ENCODE assay signal across 18 cellular contexts in genomic region chr9:134410078-134410834, GRCh38.
DNase-seq lines count a peak whose midpoint lies in the region; ATAC-seq, FAIRE-seq and TF ChIP-seq lines count a peak whose summit lies in the region.
"Had no signal": no experiment of that assay in that cellular context is flagged by ENCODE, and none has a peak within 500 bp of the region (broad histone marks: within the 10 kb centered on the region; RNA-seq: fewer than 3 reads in every experiment).

No MANE protein-coding gene starts in this region.

- H3K36me3 Mint-ChIP-seq in H9 (ENCODE audit: insufficient read depth in 1 of 3, low read depth in 3 of 3), result peaks cover 0 to 6% (median 0%) of the 10 kb centered on the region in 3 experiments; a peak in 3 of 7 replicates

- H3K9ac ChIP-seq in H9 (ENCODE audit: extremely low read depth, insufficient read length, low read length), result no peak overlapping the region
- H3K9ac ChIP-seq in NT2/D1 (ENCODE audit: insufficient read length, low read depth), result peak overlapping the region; percentile 11
- H3K9ac ChIP-seq: GM23248 had no signal

- H3K4me3 ChIP-seq in NT2/D1 (ENCODE audit: insufficient read length, low read depth), result no peak overlapping the region
- no peak overlapping the region for H3K4me3 ChIP-seq in esophagus squamous epithelium
- no peak overlapping the region for H3K4me3 ChIP-seq in skin epidermis
- no peak overlapping the region for H3K4me3 ChIP-seq in pancreas
- no peak overlapping the region for H3K4me3 ChIP-seq in brain microvascular endothelial cell (ENCODE audit: low read depth, low read length)
- H3K4me3 ChIP-seq: coronary artery, GM23248 had no signal

- no peaks in the 10 kb centered on the region for H3K79me2 ChIP-seq in H9 (ENCODE audit: insufficient read depth, low read length)

- no peaks in the 10 kb centered on the region for H4K20me1 ChIP-seq in H9 (ENCODE audit: control insufficient read depth, insufficient read depth, insufficient read length)

- no peak overlapping the region for H2AK5ac ChIP-seq in H9 (ENCODE audit: insufficient read length, low read length)

- H4K91ac ChIP-seq in H9 (ENCODE audit: insufficient read length, low read depth, low read length), result no peak overlapping the region

- H3K23ac ChIP-seq in H9 (ENCODE audit: insufficient read length, low read depth, low read length), result no peak overlapping the region

- H3K4me3 Mint-ChIP-seq in H9, result peak overlapping the region in 1 of 2 experiments; percentile 64; a peak in 1 of 5 replicates

- H2BK15ac ChIP-seq in H9 (ENCODE audit: low read depth, low read length), result no peak overlapping the region

- no peak overlapping the region for H2AFZ ChIP-seq in H9 (ENCODE audit: low read length)
- H2AFZ ChIP-seq: GM23248 had no signal

- H3K27me3 Mint-ChIP-seq in H9 (ENCODE audit: low read depth), result no peaks in the 10 kb centered on the region

- no peak for DNase-seq in H9
- no peak for DNase-seq in NT2/D1 (ENCODE audit: low read depth, low spot score)
- no peak for DNase-seq in esophagus squamous epithelium (lab: John Stamatoyannopoulos, UW)
- no peak for DNase-seq in pancreas
- no peak for DNase-seq in NCI-H1092 (lab: John Stamatoyannopoulos, UW)
- no peak for DNase-seq in brain microvascular endothelial cell
- DNase-seq in HTR-8/SVneo (ENCODE audit: insufficient read length, low spot score), result no peak
- DNase-seq: activated CD8-positive, alpha-beta memory T cell treated with anti-CD3 and anti-CD28 coated beads for 24 hours; activated naive CD4-positive, alpha-beta T cell; DMS153; foreskin keratinocyte; GM23248; NCI-H187 treated with DMSO at 0.1 percent for 48 hours; stimulated activated CD4-positive, alpha-beta T cell treated with anti-CD3 and anti-CD28 coated beads, Interleukin-1b, Interleukin-23, amount 100 ng/mL, for 48 hours; stimulated activated naive CD8-positive, alpha-beta T cell treated with anti-CD3 and anti-CD28 coated beads, Interleukin-15, Interleukin-2, amounts not matched to agents 100 U/mL and 50 U/mL, for 24 hours had no signal

- no peak overlapping the region for H2BK120ac ChIP-seq in H9 (ENCODE audit: low read depth, low read length, poor library complexity, severe bottlenecking)

- no peak overlapping the region for H2BK12ac ChIP-seq in H9 (ENCODE audit: insufficient read length, low read depth, low read length)

- in situ Hi-C loops in brain microvascular endothelial cell (cut with HindIII; ENCODE audit: low pct_ligation_motif_present, low sequenced_read_pairs), result no loop called here

- no peaks in the 10 kb centered on the region for H3K27me3 ChIP-seq in H9 (ENCODE audit: insufficient read depth, low read length)
- no peaks in the 10 kb centered on the region for H3K27me3 ChIP-seq in NT2/D1 (ENCODE audit: insufficient read depth, insufficient read length)
- no peaks in the 10 kb centered on the region for H3K27me3 ChIP-seq in esophagus squamous epithelium
- no peaks in the 10 kb centered on the region for H3K27me3 ChIP-seq in pancreas
- no peaks in the 10 kb centered on the region for H3K27me3 ChIP-seq in brain microvascular endothelial cell (replicated peaks)
- H3K27me3 ChIP-seq: foreskin keratinocyte had no signal

- intact Hi-C loops in esophagus squamous epithelium (cut with DNase I), result loop anchor here (10.0 kb wide), 1 partner anchor 85 kb away; the partner anchor contains the start of gene RXRA
- intact Hi-C loops in pancreas (cut with DNase I), result no loop called here

- no peak for ATAC-seq in pancreas
- ATAC-seq: foreskin keratinocyte; stimulated activated naive CD8-positive, alpha-beta T cell treated with anti-CD3 and anti-CD28 coated beads, Interleukin-15, Interleukin-2, amounts not matched to agents 100 U/mL and 50 U/mL, for 24 hours had no signal

- WGBS in H9 (ENCODE audit: extremely low coverage, insufficient read length, low lambda C conversion rate), result no CpG with 5 or more reads among the region's 17 CpGs
- 67% methylated on average over 1 of the region's 17 CpGs; no CpG with 5 or more reads in 1 of the 2 donors for WGBS in esophagus squamous epithelium, 2 donors
- WGBS in pancreas, 2 donors, result 78 to 86% methylated on average over 17 of the region's 17 CpGs

- H3K4me1 ChIP-seq in H9 (ENCODE audit: insufficient read depth, low read length) (no peaks in the 10 kb centered on the region), NT2/D1 (ENCODE audit: insufficient read depth, insufficient read length) (peaks cover 42% of the 10 kb centered on the region), esophagus squamous epithelium (peaks cover 89 to 99% (median 98%) of the 10 kb centered on the region in 3 donors), pancreas (peaks cover 11 to 16% (median 13%) of the 10 kb centered on the region in 3 donors)

- H3K79me1 ChIP-seq in H9 (ENCODE audit: insufficient read depth, low read depth, low read length, poor library complexity, severe bottlenecking), result no peaks in the 10 kb centered on the region

- H4K5ac ChIP-seq in H9 (ENCODE audit: insufficient read length, low read depth, low read length), result no peak overlapping the region

- H2BK5ac ChIP-seq in H9 (ENCODE audit: insufficient read length, low read length), result no peak overlapping the region

- no peak overlapping the region for H3K18ac ChIP-seq in H9 (ENCODE audit: insufficient read length, low read depth, low read length)

- H3K36me3 ChIP-seq in NT2/D1 (ENCODE audit: insufficient read depth, insufficient read length, low read length) (peaks cover 54% of the 10 kb centered on the region), esophagus squamous epithelium (peaks cover 0 to 64% (median 0%) of the 10 kb centered on the region in 3 donors), pancreas (no peaks in the 10 kb centered on the region), brain microvascular endothelial cell (replicated peaks) (no peaks in the 10 kb centered on the region)

- H3K27ac ChIP-seq in H9 (ENCODE audit: insufficient read length, low read depth, low read length) (no peak overlapping the region), esophagus squamous epithelium (peak overlapping the region; percentile 37 to 91 (median 87)), skin epidermis (peak overlapping the region in 15 of 21 experiments; percentile 18 to 89 (median 72)), pancreas (no peak overlapping the region), brain microvascular endothelial cell (no peak overlapping the region)
- H3K27ac ChIP-seq: foreskin keratinocyte, GM23248 had no signal

- TF ChIP-seq CTCF in H9 (conservative IDR thresholded peaks at IDR 0.05) (no peak), esophagus squamous epithelium (IDR thresholded peaks at IDR 0.05) (no peak), pancreas (IDR thresholded peaks at IDR 0.05) (no peak), brain microvascular endothelial cell (IDR thresholded peaks at IDR 0.05; ENCODE audit: low read depth, low read length, missing control alignments) (no peak)

- H3K56ac ChIP-seq in H9 (ENCODE audit: insufficient read length, low read depth, low read length), result no peak overlapping the region

- H3K23me2 ChIP-seq in H9 (ENCODE audit: insufficient read length, low read depth, low read length, poor library complexity, severe bottlenecking), result no peaks in the 10 kb centered on the region

- H3K4me1 Mint-ChIP-seq in H9, result peaks cover 5 to 30% of the 10 kb centered on the region in 2 experiments

- H3K4ac ChIP-seq in H9 (ENCODE audit: low read depth, low read length), result no peak overlapping the region; the same call in 1 of the 2 replicates

- H3K9me3 Mint-ChIP-seq in H9, result no peaks in the 10 kb centered on the region

- peak overlapping the region in 2 of 3 experiments; percentile 67 to 96; a peak in 3 of 7 replicates for H3K27ac Mint-ChIP-seq in H9

- FAIRE-seq in pancreas (lab: Jason Lieb, UNC) (no peak), HTR-8/SVneo (lab: Jason Lieb, UNC) (no peak)
- FAIRE-seq: GM19239 had no signal

- no peaks in the 10 kb centered on the region for H3K9me3 ChIP-seq in H9 (ENCODE audit: control insufficient read depth, low read depth, low read length)
- no peaks in the 10 kb centered on the region for H3K9me3 ChIP-seq in NT2/D1 (ENCODE audit: insufficient read depth, low read length)
- H3K9me3 ChIP-seq in esophagus squamous epithelium, result no peaks in the 10 kb centered on the region
- no peaks in the 10 kb centered on the region for H3K9me3 ChIP-seq in pancreas

- H3K14ac ChIP-seq in H9 (ENCODE audit: insufficient read depth, low read length), result no peak overlapping the region; the same call in 1 of the 2 replicates

- H3K4me2 ChIP-seq in H9 (ENCODE audit: insufficient read depth, insufficient read length, low read length), result no peak overlapping the region

- no peak for TF ChIP-seq POLR2A in esophagus squamous epithelium (IDR thresholded peaks at IDR 0.05)

- H3T11ph ChIP-seq in H9 (ENCODE audit: low read length), result no peak overlapping the region

- no peak overlapping the region for H2BK20ac ChIP-seq in H9 (ENCODE audit: low read depth, low read length, poor library complexity, severe bottlenecking)

- no peak overlapping the region for H4K8ac ChIP-seq in H9 (replicated peaks; ENCODE audit: insufficient read length, low read depth, low read length)

Comparison
In these comparisons a context has a peak if more than half of its experiments do, and no peak if none do; other contexts are left out.
1. H3K27ac ChIP-seq: peak in esophagus squamous epithelium (4 of 4) and skin epidermis (15 of 21); none in H9 (single experiment), pancreas (0 of 4) and brain microvascular endothelial cell (single experiment).